Comparison of ENCODE assay signal across 8 cellular contexts in the genomic region with DNA sequence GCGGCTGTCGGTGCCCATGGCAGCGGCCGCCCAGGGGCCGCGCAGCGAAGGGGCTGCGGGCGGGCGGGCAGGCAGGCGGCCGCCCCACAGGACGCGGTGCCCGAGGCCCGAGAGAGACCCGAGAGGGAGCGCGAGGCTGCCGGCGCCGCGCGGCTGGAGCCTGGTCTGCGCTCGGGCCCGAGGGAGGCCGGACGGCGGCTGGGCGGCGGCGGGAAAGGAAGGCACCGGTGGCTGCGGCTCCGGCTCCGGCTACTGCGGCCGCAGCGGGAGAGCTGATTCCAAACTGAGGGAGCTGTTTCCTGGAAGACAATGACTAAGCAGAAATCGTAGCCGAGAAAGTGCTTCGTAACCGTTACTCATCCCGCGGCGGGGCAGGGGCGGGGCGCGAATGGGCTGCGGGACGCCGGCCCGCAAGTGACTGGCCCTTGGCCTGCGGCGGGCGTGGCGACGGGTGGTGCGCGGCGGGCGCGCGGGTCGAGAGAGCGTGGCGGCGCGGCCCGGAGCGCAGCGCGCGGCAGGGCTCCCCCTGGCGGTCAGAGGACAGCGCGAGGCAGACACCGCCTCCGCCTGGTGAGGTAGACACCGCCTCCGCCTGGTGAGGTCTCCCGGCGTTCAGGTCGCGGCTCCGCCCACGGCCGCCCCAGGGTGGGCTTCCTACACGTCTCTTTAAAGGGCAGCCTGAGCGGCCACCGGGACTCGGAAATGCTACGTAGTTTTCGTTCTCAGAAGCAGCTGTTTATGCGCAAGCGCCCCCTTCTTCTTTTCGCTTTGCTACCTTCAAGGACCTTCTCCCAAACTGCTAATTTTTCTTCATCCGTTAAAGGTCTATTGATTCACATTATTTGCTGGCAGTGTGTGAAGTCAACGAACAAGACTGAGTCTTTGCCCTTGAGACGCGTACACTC. TPM values are rescaled to one million over a fixed set of nuclear protein-coding genes. Genes with fewer than 3 reads are reported as not detected.
DNase-seq lines count a peak whose midpoint lies in the region; ATAC-seq and TF ChIP-seq lines count a peak whose summit lies in the region.

TSS of gene GCLM (minus strand) at position 285 of the 905 bp plus-strand sequence. CDS start at position 18, 267 bp downstream.

- no peaks in the 10 kb centered on the region for H3K36me3 ChIP-seq in right lobe of liver

- H3K27me3 ChIP-seq in dorsolateral prefrontal cortex, result no peaks in the 10 kb centered on the region
- H3K27me3 ChIP-seq in right lobe of liver, result no peaks in the 10 kb centered on the region

- intact Hi-C loops in dorsolateral prefrontal cortex (cut with DNase I) (loop anchor here (2.0 kb wide), 2 partner anchors 31 to 63 kb away; partner anchors contain the start of gene DNTTIP2 (in 2 of the 2)), right lobe of liver (cut with DNase I) (no loop called here)

- H3K4me3 ChIP-seq in dorsolateral prefrontal cortex (peak within 1 kb of the TSS; percentile 47 to 95 (median 80)), right lobe of liver (peak within 1 kb of the TSS; percentile 60 to 84 (median 74))

- TF ChIP-seq CTCF in C4-2B (conservative IDR thresholded peaks at IDR 0.05), result peak; percentile 99
- peak; percentile 59 to 99 (median 88) for TF ChIP-seq CTCF in dorsolateral prefrontal cortex (IDR thresholded peaks at IDR 0.05 in 54 of 56, conservative IDR thresholded peaks at IDR 0.05 in 2 of 56; ENCODE audit: low read depth in 1 of 56, partially characterized antibody in 56 of 56)
- TF ChIP-seq CTCF in right lobe of liver (IDR thresholded peaks at IDR 0.05), result peak; percentile 92 to 99 (median 97)

- WGBS in right lobe of liver (ENCODE audit: insufficient coverage, low coverage, low lambda C conversion rate, missing lambda C conversion rate), result under 1% methylated on average over 20 of the region's 102 CpGs

- H3K4me1 ChIP-seq in right lobe of liver, result peaks cover 0 to 44% (median 13%) of the 10 kb centered on the region in 4 donors

- ATAC-seq in HG03460 (IDR thresholded peaks at IDR 0.05; ENCODE audit: unreplicated experiment), result peak; percentile 92
- ATAC-seq in right lobe of liver, result peak; percentile 86 to 95 (median 87)

- TF ChIP-seq POLR2A in right lobe of liver (IDR thresholded peaks at IDR 0.05), result peak; percentile 92

- peak; percentile 79 for DNase-seq in GM19240 (ENCODE audit: insufficient read length, low spot score)
- peak; percentile 88 for DNase-seq in NCI-H748 (lab: John Stamatoyannopoulos, UW; ENCODE audit: unreplicated experiment)
- peak; percentile 89 to 90 for DNase-seq in activated CD4-positive, alpha-beta T cell treated with anti-CD3 and anti-CD28 coated beads, Interleukin-2, amount 50 U/mL, for 48 hours
- peak; percentile 76 to 93 (median 84) for DNase-seq in dorsolateral prefrontal cortex
- peak; percentile 96 to 97 (median 96) for DNase-seq in right lobe of liver
- peak; percentile 92 to 93 for DNase-seq in stimulated activated CD4-positive, alpha-beta T cell treated with anti-CD3 and anti-CD28 coated beads, Interleukin-4, amount 100 ng/mL, for 4 hours

- H3K9me3 ChIP-seq in right lobe of liver, result no peaks in the 10 kb centered on the region

- H3K27ac ChIP-seq in C4-2B (peak within 1 kb of the TSS; percentile 86), dorsolateral prefrontal cortex (peak within 1 kb of the TSS; percentile 18 to 93 (median 81)), right lobe of liver (peak within 1 kb of the TSS; percentile 87 to 98 (median 91))

RNA-seq across cellular contexts. Expression of gene GCLM, which starts in this region (rescaled TPM):
- 10 to 100 TPM; 13.0 to 31.9 (median 22.7) TPM for total RNA-seq in dorsolateral prefrontal cortex
- total RNA-seq in right lobe of liver, result 10 to 100 TPM; 19.9 to 49.8 (median 34.6) TPM

Comparison
In these comparisons a context has a peak if more than half of its experiments do, and no peak if none do; other contexts are left out.
1. Peak in every context shown above with its lines: DNase-seq, ATAC-seq, H3K4me3 ChIP-seq and H3K27ac ChIP-seq.
2. intact Hi-C loops: an anchor here in dorsolateral prefrontal cortex (2.0 kb wide); none called in right lobe of liver.